In genomic region chr2:62505109-62505508, GRCh38 we compare ENCODE assay signal across 8 cellular contexts. TPM values are rescaled to one million over a fixed set of nuclear protein-coding genes. Genes with fewer than 3 reads are reported as not detected.
DNase-seq lines count a peak whose midpoint lies in the region; ATAC-seq and TF ChIP-seq lines count a peak whose summit lies in the region.

No MANE protein-coding gene starts in this region.

- no peak overlapping the region for H2BK5ac ChIP-seq in mesendoderm (ENCODE audit: low read length)

- no peak overlapping the region for H3K4ac ChIP-seq in mesendoderm (ENCODE audit: low read depth, low read length)

- ATAC-seq in Right ventricle myocardium superior (ENCODE audit: poor library complexity), result no peak
- ATAC-seq in HG02623 (IDR thresholded peaks at IDR 0.05; ENCODE audit: unreplicated experiment), result no peak

- no peak overlapping the region for H3K4me2 ChIP-seq in mesendoderm (ENCODE audit: low read length)

- no peak for TF ChIP-seq POLR2A in uterus (IDR thresholded peaks at IDR 0.05)

- H3K79me2 ChIP-seq in mesendoderm (ENCODE audit: control insufficient read depth, insufficient read depth, low read length), result no peaks in the 10 kb centered on the region

- H3K23ac ChIP-seq in mesendoderm (ENCODE audit: low read length), result no peak overlapping the region

- H3K9me3 ChIP-seq in left ventricle myocardium inferior (replicated peaks) (no peaks in the 10 kb centered on the region), adipocyte (ENCODE audit: control insufficient read depth, low read length) (no peaks in the 10 kb centered on the region), uterus (no peaks in the 10 kb centered on the region)

- peak overlapping the region; percentile 86 for H4K5ac ChIP-seq in mesendoderm (ENCODE audit: low read length)

- H3K4me1 ChIP-seq in left ventricle myocardium inferior (peaks cover 15% of the 10 kb centered on the region), adipocyte (ENCODE audit: control insufficient read depth, insufficient read depth, low read length) (peaks cover 12% of the 10 kb centered on the region), mesendoderm (ENCODE audit: control insufficient read depth, low read depth, low read length) (peaks cover 2% of the 10 kb centered on the region), uterus (peaks cover 0 to 3% of the 10 kb centered on the region in 2 donors)

- intact Hi-C loops in left ventricle myocardium inferior (cut with micrococcal nuclease) (no loop called here), Right ventricle myocardium superior (cut with DNase I) (loop anchor here (10.0 kb wide), 1 partner anchor 200 kb away; the partner anchor contains the start of gene EHBP1), uterus (cut with DNase I; ENCODE audit: low total_unique reads) (no loop called here)

- H3K9ac ChIP-seq in adipocyte (ENCODE audit: low read length), result peak overlapping the region; percentile 97
- peak overlapping the region; percentile 13 for H3K9ac ChIP-seq in mesendoderm (ENCODE audit: low read length)

- H3K27ac ChIP-seq in left ventricle myocardium inferior (replicated peaks) (peak overlapping the region; percentile 92), mesendoderm (ENCODE audit: low read depth, low read length) (no peak overlapping the region), uterus (peak overlapping the region; percentile 93 to 99)

- DNase-seq in left ventricle myocardium inferior (no peak), Right ventricle myocardium superior (no peak), adipocyte (ENCODE audit: low read depth) (no peak), mesendoderm (no peak), uterus (no peak), D341Med (ENCODE audit: low spot score) (no peak), COR-L47 (lab: John Stamatoyannopoulos, UW) (no peak)

- H2BK120ac ChIP-seq in mesendoderm (ENCODE audit: low read depth, low read length), result no peak overlapping the region

- H3K56ac ChIP-seq in mesendoderm (ENCODE audit: low read length), result peak overlapping the region; percentile 76

- no peak overlapping the region for H3K18ac ChIP-seq in mesendoderm (ENCODE audit: low read length)

- whole genome bisulfite sequencing in mesendoderm (ENCODE audit: extremely low coverage, insufficient coverage, low lambda C conversion rate), result no CpG with 5 or more reads among the region's 4 CpGs

- TF ChIP-seq CTCF in left ventricle myocardium inferior (IDR thresholded peaks at IDR 0.05; ENCODE audit: borderline replicate concordance), result no peak
- TF ChIP-seq CTCF in uterus (IDR thresholded peaks at IDR 0.05), result no peak

- H3K79me1 ChIP-seq in mesendoderm (ENCODE audit: low read length), result no peaks in the 10 kb centered on the region

- H4K8ac ChIP-seq in mesendoderm (ENCODE audit: low read depth, low read length), result no peak overlapping the region

- H2BK15ac ChIP-seq in mesendoderm (replicated peaks; ENCODE audit: low read depth), result no peak overlapping the region

- H3K27me3 ChIP-seq in left ventricle myocardium inferior (ENCODE audit: low read depth), result no peaks in the 10 kb centered on the region
- H3K27me3 ChIP-seq in adipocyte (replicated peaks; ENCODE audit: control insufficient read depth, insufficient read depth, low read length), result no peaks in the 10 kb centered on the region
- H3K27me3 ChIP-seq in mesendoderm (ENCODE audit: insufficient read depth, low read length, poor library complexity), result no peaks in the 10 kb centered on the region
- no peaks in the 10 kb centered on the region for H3K27me3 ChIP-seq in uterus

- H3K4me3 ChIP-seq in left ventricle myocardium inferior (peak overlapping the region; percentile 75), adipocyte (ENCODE audit: low read length) (peak overlapping the region; percentile 89), mesendoderm (ENCODE audit: low read length) (no peak overlapping the region), uterus (peak overlapping the region; percentile 64 to 66)

- H3K36me3 ChIP-seq in left ventricle myocardium inferior (no peaks in the 10 kb centered on the region), adipocyte (ENCODE audit: control insufficient read depth, insufficient read depth, low read length, severe bottlenecking) (no peaks in the 10 kb centered on the region), mesendoderm (ENCODE audit: control insufficient read depth, insufficient read depth, low read length) (no peaks in the 10 kb centered on the region), uterus (no peaks in the 10 kb centered on the region)

- H2AK5ac ChIP-seq in mesendoderm (ENCODE audit: low read length), result no peak overlapping the region

RNA-seq across cellular contexts. Expression of gene TMEM17, which starts 0.9 kb away (rescaled TPM):
- 2.2 TPM for total RNA-seq in left ventricle myocardium inferior
- total RNA-seq in Right ventricle myocardium superior, result 1.7 TPM
- polyA plus RNA-seq in mesendoderm (2013, experiment 1 of 2), result 1.1 TPM
- 0.99 TPM for polyA plus RNA-seq in mesendoderm (2013, experiment 2 of 2)
- total RNA-seq in uterus, result 1 to 10 TPM in 2 of 4 donors, not detected in 2; 1.0 to 3.1 TPM
